In the genomic region with DNA sequence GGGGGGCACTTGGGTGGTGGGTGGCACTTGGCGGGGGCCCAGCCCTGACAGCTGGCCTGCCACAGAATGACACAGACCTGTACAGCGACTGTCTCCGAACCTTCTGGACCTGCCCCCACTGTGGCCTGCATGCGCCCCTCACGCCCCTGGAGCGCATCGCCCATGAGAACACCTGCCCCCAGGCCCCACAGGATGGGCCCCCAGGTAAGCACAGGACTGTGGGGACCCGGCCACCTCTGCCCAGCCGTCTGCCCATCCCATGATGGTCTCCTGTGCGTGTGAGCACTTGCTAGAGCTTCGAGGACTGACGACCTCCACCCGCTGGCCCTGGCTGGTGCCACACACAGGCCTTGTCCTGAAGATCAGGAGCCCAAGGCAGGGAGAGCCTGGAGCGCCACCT, we compare ENCODE assay signal across 1 cellular context.
TF ChIP-seq lines count a peak whose summit lies in the region.

No MANE protein-coding gene starts in this region.

TF ChIP-seq in HepG2, 621 proteins besides CTCF, POLR2A, EP300 and RAD21:
- TF ChIP-seq ZNF530 (CRISPR knock-in tag; IDR thresholded peaks at IDR 0.05; ENCODE audit: low read depth) (no peak), RBFOX2 (IDR thresholded peaks at IDR 0.05; ENCODE audit: low read depth, low read length) (0 out of 2 replicates have a peak, but pooled peaks have one; percentile 16), ZNF496 (CRISPR knock-in tag; IDR thresholded peaks at IDR 0.05; ENCODE audit: insufficient replicate concordance) (no peak)
- TF ChIP-seq, protein P1, sequence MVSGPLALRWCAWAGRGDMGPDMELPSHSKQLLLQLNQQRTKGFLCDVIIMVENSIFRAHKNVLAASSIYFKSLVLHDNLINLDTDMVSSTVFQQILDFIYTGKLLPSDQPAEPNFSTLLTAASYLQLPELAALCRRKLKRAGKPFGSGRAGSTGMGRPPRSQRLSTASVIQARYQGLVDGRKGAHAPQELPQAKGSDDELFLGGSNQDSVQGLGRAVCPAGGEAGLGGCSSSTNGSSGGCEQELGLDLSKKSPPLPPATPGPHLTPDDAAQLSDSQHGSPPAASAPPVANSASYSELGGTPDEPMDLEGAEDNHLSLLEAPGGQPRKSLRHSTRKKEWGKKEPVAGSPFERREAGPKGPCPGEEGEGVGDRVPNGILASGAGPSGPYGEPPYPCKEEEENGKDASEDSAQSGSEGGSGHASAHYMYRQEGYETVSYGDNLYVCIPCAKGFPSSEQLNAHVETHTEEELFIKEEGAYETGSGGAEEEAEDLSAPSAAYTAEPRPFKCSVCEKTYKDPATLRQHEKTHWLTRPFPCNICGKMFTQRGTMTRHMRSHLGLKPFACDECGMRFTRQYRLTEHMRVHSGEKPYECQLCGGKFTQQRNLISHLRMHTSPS (CRISPR knock-in tag; IDR thresholded peaks at IDR 0.05; ENCODE audit: low read depth) = no peak
TF ChIP-seq in HepG2: peak in this region for 1.
